In the genomic region with DNA sequence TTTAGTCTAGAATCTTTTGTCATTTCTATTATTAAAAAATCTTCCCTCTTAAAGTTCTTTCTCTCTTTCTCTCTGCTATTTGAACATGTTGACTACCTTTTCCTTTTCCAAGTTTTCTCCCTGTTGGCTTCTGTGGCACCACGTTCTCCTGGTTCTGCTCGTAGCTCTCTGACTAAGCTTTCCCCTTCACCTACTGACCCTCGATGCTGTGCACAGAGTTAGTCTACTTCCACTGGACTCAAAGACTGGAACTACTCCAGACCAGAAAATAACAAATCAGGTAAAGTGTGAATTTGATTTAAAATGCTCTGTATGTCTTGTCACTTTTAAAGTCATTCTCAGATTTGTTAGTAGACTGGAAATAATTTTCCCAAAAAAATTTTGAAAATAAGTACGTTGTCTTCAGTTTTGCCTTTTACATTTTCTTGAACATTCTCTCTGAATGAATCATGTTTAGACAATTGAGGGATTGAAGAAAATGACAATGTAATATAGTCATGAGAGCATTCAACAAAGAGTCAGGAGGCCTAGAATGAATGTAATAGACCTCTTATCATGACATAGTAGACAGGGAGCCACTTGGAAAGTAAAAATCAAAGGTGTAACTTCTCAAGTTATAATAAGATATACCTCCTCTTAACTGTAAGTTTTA, we compare ENCODE assay signal across 1 cellular context.
TF ChIP-seq lines count a peak whose summit lies in the region.

No MANE protein-coding gene starts in this region.

TF ChIP-seq in H1, 55 proteins besides CTCF, POLR2A, EP300 and RAD21 (continued from another document):
- TF ChIP-seq, protein P1, sequence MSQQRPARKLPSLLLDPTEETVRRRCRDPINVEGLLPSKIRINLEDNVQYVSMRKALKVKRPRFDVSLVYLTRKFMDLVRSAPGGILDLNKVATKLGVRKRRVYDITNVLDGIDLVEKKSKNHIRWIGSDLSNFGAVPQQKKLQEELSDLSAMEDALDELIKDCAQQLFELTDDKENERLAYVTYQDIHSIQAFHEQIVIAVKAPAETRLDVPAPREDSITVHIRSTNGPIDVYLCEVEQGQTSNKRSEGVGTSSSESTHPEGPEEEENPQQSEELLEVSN (IDR thresholded peaks at IDR 0.05), result no peak
- no peak for TF ChIP-seq SIN3A (conservative IDR thresholded peaks at IDR 0.05 in 1 of 2, IDR thresholded peaks at IDR 0.05 in 1 of 2; ENCODE audit: low read depth in 1 of 2, low read length in 2 of 2)
- TF ChIP-seq CHD1 (IDR thresholded peaks at IDR 0.05; ENCODE audit: low read depth, low read length), result no peak
- TF ChIP-seq JUN (IDR thresholded peaks at IDR 0.05; ENCODE audit: low read depth, low read length), result no peak
- TF ChIP-seq TAF7 (optimal IDR thresholded peaks at IDR 0.05; ENCODE audit: borderline replicate concordance, low read depth, low read length), result no peak
- no peak for TF ChIP-seq RFX5 (IDR thresholded peaks at IDR 0.05; ENCODE audit: borderline replicate concordance, low read depth, low read length)
- TF ChIP-seq TCF12 (IDR thresholded peaks at IDR 0.05; ENCODE audit: low read depth, low read length), result no peak
TF ChIP-seq in H1: peak in this region for 0.
